1 cellular context compared by ENCODE assay signal in genomic region chr2:199463000-199463692, GRCh38.
A peak's percentile ranks its signal among the peaks of the same experiment; 100 is the strongest.
TF ChIP-seq lines count a peak whose summit lies in the region.

No MANE protein-coding gene starts in this region.

TF ChIP-seq in HepG2, 621 proteins besides CTCF, POLR2A, EP300 and RAD21 (continued from another document and continues in another):
- TF ChIP-seq ZSCAN5A (CRISPR knock-in tag; IDR thresholded peaks at IDR 0.05; ENCODE audit: borderline replicate concordance): peak; percentile 55; the same call in 1 of the 2 replicates
- TF ChIP-seq GATAD1 (CRISPR knock-in tag; IDR thresholded peaks at IDR 0.05): peak; percentile 60
- TF ChIP-seq ZBTB34 (CRISPR knock-in tag; IDR thresholded peaks at IDR 0.05): peak; percentile 32; the same call in 1 of the 2 replicates
- no peak for TF ChIP-seq USF2 (IDR thresholded peaks at IDR 0.05; ENCODE audit: low read depth, low read length)
- TF ChIP-seq USF2 (CRISPR knock-in tag; IDR thresholded peaks at IDR 0.05; ENCODE audit: borderline replicate concordance): no peak
- TF ChIP-seq ZNF121 (CRISPR knock-in tag; IDR thresholded peaks at IDR 0.05): no peak
- TF ChIP-seq ZNF44 (CRISPR knock-in tag; IDR thresholded peaks at IDR 0.05): no peak
- 0 out of 2 replicates have a peak, but pooled peaks have one; percentile 29 for TF ChIP-seq ZNF792 (CRISPR knock-in tag; IDR thresholded peaks at IDR 0.05)
- no peak for TF ChIP-seq MATR3 (CRISPR knock-in tag; IDR thresholded peaks at IDR 0.05)
- TF ChIP-seq ZNF597 (CRISPR knock-in tag; IDR thresholded peaks at IDR 0.05): no peak
- 0 out of 2 replicates have a peak, but pooled peaks have one; percentile 37 for TF ChIP-seq ZNF775 (CRISPR knock-in tag; IDR thresholded peaks at IDR 0.05; ENCODE audit: borderline replicate concordance)
- no peak for TF ChIP-seq HDAC2 (CRISPR knock-in tag; IDR thresholded peaks at IDR 0.05)
- peak; percentile 54 for TF ChIP-seq ZNF781 (CRISPR knock-in tag; IDR thresholded peaks at IDR 0.05; ENCODE audit: borderline replicate concordance, not compliant biosample characterization)
- no peak for TF ChIP-seq CSRNP2 (CRISPR knock-in tag; conservative IDR thresholded peaks at IDR 0.05; ENCODE audit: low read depth)
- TF ChIP-seq PITX1 (CRISPR knock-in tag; IDR thresholded peaks at IDR 0.05): peak; percentile 43; the same call in 1 of the 2 replicates
- TF ChIP-seq TBX3 (IDR thresholded peaks at IDR 0.05; ENCODE audit: borderline replicate concordance): no peak
- TF ChIP-seq TAF15 (IDR thresholded peaks at IDR 0.05; ENCODE audit: low read depth, low read length, poor library complexity, severe bottlenecking): peak; percentile 17
- 0 out of 2 replicates have a peak, but pooled peaks have one; percentile 52 for TF ChIP-seq HDAC1 (CRISPR knock-in tag; IDR thresholded peaks at IDR 0.05)
- 0 out of 2 replicates have a peak, but pooled peaks have one; percentile 20 for TF ChIP-seq MIER3 (CRISPR knock-in tag; IDR thresholded peaks at IDR 0.05; ENCODE audit: borderline replicate concordance)
- TF ChIP-seq ZSCAN22 (CRISPR knock-in tag; IDR thresholded peaks at IDR 0.05): no peak
- TF ChIP-seq NAIF1 (CRISPR knock-in tag; IDR thresholded peaks at IDR 0.05; ENCODE audit: borderline replicate concordance): no peak
- 0 out of 2 replicates have a peak, but pooled peaks have one; percentile 15 for TF ChIP-seq ZNF770 (CRISPR knock-in tag; IDR thresholded peaks at IDR 0.05)
- no peak for TF ChIP-seq ZFYVE20 (CRISPR knock-in tag; IDR thresholded peaks at IDR 0.05; ENCODE audit: borderline replicate concordance, low read depth)
- TF ChIP-seq MAFF (IDR thresholded peaks at IDR 0.05; ENCODE audit: low read depth, low read length): no peak
- TF ChIP-seq TMF1 (CRISPR knock-in tag; IDR thresholded peaks at IDR 0.05; ENCODE audit: low read depth): no peak
- peak; percentile 99 for TF ChIP-seq ZBED4 (CRISPR knock-in tag; IDR thresholded peaks at IDR 0.05; ENCODE audit: borderline replicate concordance)
- no peak for TF ChIP-seq TRIM22 (IDR thresholded peaks at IDR 0.05)
- 0 out of 2 replicates have a peak, but pooled peaks have one; percentile 60 for TF ChIP-seq THRA (CRISPR knock-in tag; IDR thresholded peaks at IDR 0.05; ENCODE audit: borderline replicate concordance)
- TF ChIP-seq ZNF563 (CRISPR knock-in tag; IDR thresholded peaks at IDR 0.05): no peak
- no peak for TF ChIP-seq TCF12 (IDR thresholded peaks at IDR 0.05)
- no peak for TF ChIP-seq TCF12 (CRISPR knock-in tag; IDR thresholded peaks at IDR 0.05)
- TF ChIP-seq ARNT (IDR thresholded peaks at IDR 0.05): no peak
- TF ChIP-seq PLSCR1 (CRISPR knock-in tag; IDR thresholded peaks at IDR 0.05; ENCODE audit: borderline replicate concordance): no peak
- TF ChIP-seq ZC3H4 (CRISPR knock-in tag; IDR thresholded peaks at IDR 0.05; ENCODE audit: borderline replicate concordance): no peak
- TF ChIP-seq ZNF230 (CRISPR knock-in tag; IDR thresholded peaks at IDR 0.05): peak; percentile 89
- TF ChIP-seq CENPX (CRISPR knock-in tag; IDR thresholded peaks at IDR 0.05): no peak
- TF ChIP-seq MXD3 (CRISPR knock-in tag; IDR thresholded peaks at IDR 0.05): peak; percentile 66; the same call in 1 of the 2 replicates
- no peak for TF ChIP-seq E2F1 (CRISPR knock-in tag; IDR thresholded peaks at IDR 0.05)
- peak; percentile 77; the same call in 1 of the 2 replicates for TF ChIP-seq WIZ (CRISPR knock-in tag; IDR thresholded peaks at IDR 0.05)
- no peak for TF ChIP-seq NBN (conservative IDR thresholded peaks at IDR 0.05)
- no peak for TF ChIP-seq ZNF337 (CRISPR knock-in tag; IDR thresholded peaks at IDR 0.05; ENCODE audit: borderline replicate concordance, low read depth)
